Comparison of ENCODE assay signal across 31 cellular contexts in the genomic region with DNA sequence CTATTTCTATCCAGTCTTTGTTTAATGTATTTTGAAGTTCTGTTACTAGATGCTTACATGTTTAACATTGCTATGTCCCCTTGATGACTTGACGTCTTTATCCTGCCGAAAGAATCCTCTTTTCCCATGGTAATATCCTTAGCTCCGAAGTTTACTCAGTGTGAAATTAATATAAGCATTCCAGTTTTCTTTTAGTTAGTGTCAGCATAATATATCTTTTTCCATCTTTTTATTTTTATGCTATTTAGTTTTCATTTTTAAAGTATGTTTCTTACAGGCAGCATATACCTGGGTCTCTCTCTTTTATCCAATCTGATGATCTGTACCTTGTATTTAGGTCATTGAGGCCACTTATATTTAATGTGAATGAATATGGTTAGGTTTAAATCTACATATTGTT.
"Had no signal": no experiment of that assay in that cellular context is flagged by ENCODE, and none has a peak within 500 bp of the region (broad histone marks: within the 10 kb centered on the region; RNA-seq: fewer than 3 reads in every experiment).

No MANE protein-coding gene starts in this region.

- H3K4me3 ChIP-seq: adrenal gland, body of pancreas, esophagus muscularis mucosa, gastrocnemius medialis, heart left ventricle had no signal

- H3K27ac ChIP-seq: adrenal gland, body of pancreas, esophagus muscularis mucosa, foreskin keratinocyte, gastrocnemius medialis, heart left ventricle had no signal

- H3K4me1 ChIP-seq: adrenal gland, body of pancreas, esophagus muscularis mucosa, foreskin keratinocyte, gastrocnemius medialis, heart left ventricle had no signal

- H3K4me3 Mint-ChIP-seq: activated CD4-positive, alpha-beta memory T cell treated with anti-CD3 and anti-CD28 coated beads for 36 hours; activated CD4-positive, alpha-beta T cell treated with anti-CD3 and anti-CD28 coated beads for 36 hours; activated CD4-positive, alpha-beta T cell treated with anti-CD3 and anti-CD28 coated beads, Interleukin-2, amount 10 ng/mL, durations not matched to agents 24 days and 14 days; activated CD8-positive, alpha-beta memory T cell treated with anti-CD3 and anti-CD28 coated beads, Interleukin-2, amount 10 ng/mL, durations not matched to agents 7 days and 5 days; activated CD8-positive, alpha-beta T cell treated with anti-CD3 and anti-CD28 coated beads, Interleukin-2, amount 10 ng/mL, durations not matched to agents 7 days and 5 days; activated T-helper 17 cell treated with anti-CD3 and anti-CD28 coated beads, Interleukin-2, amount 50 U/mL, for 72 hours; effector memory CD8-positive, alpha-beta T cell had no signal

- H3K4me1 Mint-ChIP-seq: activated CD8-positive, alpha-beta memory T cell treated with anti-CD3 and anti-CD28 coated beads, Interleukin-2, amount 10 ng/mL, durations not matched to agents 7 days and 5 days; activated T-helper 17 cell treated with anti-CD3 and anti-CD28 coated beads, Interleukin-2, amount 50 U/mL, for 72 hours had no signal

- H3K36me3 Mint-ChIP-seq: activated CD4-positive, alpha-beta memory T cell treated with anti-CD3 and anti-CD28 coated beads for 36 hours; activated CD8-positive, alpha-beta memory T cell treated with anti-CD3 and anti-CD28 coated beads, Interleukin-2, amount 10 ng/mL, durations not matched to agents 7 days and 5 days had no signal

- FAIRE-seq: colon had no signal

- H3K36me3 ChIP-seq: adrenal gland, esophagus muscularis mucosa, gastrocnemius medialis, heart left ventricle had no signal

- H3K27me3 ChIP-seq: adrenal gland, body of pancreas, esophagus muscularis mucosa, foreskin keratinocyte, gastrocnemius medialis, heart left ventricle had no signal

- ATAC-seq: activated CD8-positive, alpha-beta memory T cell treated with anti-CD3 and anti-CD28 coated beads, Interleukin-2, amount 10 ng/mL, durations not matched to agents 7 days and 5 days; activated CD8-positive, alpha-beta T cell treated with anti-CD3 and anti-CD28 coated beads, Interleukin-2, amount 10 ng/mL, durations not matched to agents 7 days and 5 days; activated naive CD4-positive, alpha-beta T cell treated with anti-CD3 and anti-CD28 coated beads, Interleukin-2, amount 50 U/mL, for 72 hours; activated T-helper 17 cell treated with anti-CD3 and anti-CD28 coated beads, Interleukin-2, amount 50 U/mL, for 72 hours; body of pancreas; effector memory CD8-positive, alpha-beta T cell; foreskin keratinocyte; gastrocnemius medialis; heart left ventricle had no signal

- H3K27me3 Mint-ChIP-seq: activated CD4-positive, alpha-beta memory T cell treated with anti-CD3 and anti-CD28 coated beads for 36 hours; activated CD4-positive, alpha-beta T cell treated with anti-CD3 and anti-CD28 coated beads for 36 hours had no signal

- H3K9me3 ChIP-seq: adrenal gland, body of pancreas, esophagus muscularis mucosa, gastrocnemius medialis had no signal

- H3K9me3 Mint-ChIP-seq: activated CD4-positive, alpha-beta T cell treated with anti-CD3 and anti-CD28 coated beads, Interleukin-2, amount 10 ng/mL, durations not matched to agents 24 days and 14 days; effector memory CD8-positive, alpha-beta T cell had no signal

- DNase-seq: activated CD4-positive, alpha-beta memory T cell treated with anti-CD3 and anti-CD28 coated beads for 36 hours; activated CD4-positive, alpha-beta T cell treated with anti-CD3 and anti-CD28 coated beads for 36 hours; activated CD4-positive, alpha-beta T cell treated with anti-CD3 and anti-CD28 coated beads, Interleukin-2, amount 10 ng/mL, durations not matched to agents 24 days and 14 days; activated CD4-positive, CD25-positive, alpha-beta regulatory T cell; activated CD4-positive, CD25-positive, alpha-beta regulatory T cell treated with anti-CD3 and anti-CD28 coated beads, Interleukin-2, amount 50 U/mL, for 72 hours; activated CD8-positive, alpha-beta memory T cell treated with anti-CD3 and anti-CD28 coated beads, Interleukin-2, amount 10 ng/mL, durations not matched to agents 7 days and 5 days; activated CD8-positive, alpha-beta memory T cell treated with anti-CD3 and anti-CD28 coated beads, Interleukin-2, amount 50 U/mL, for 4 hours; activated CD8-positive, alpha-beta T cell treated with anti-CD3 and anti-CD28 coated beads, Interleukin-2, amount 10 ng/mL, durations not matched to agents 7 days and 5 days; activated effector memory CD4-positive, alpha-beta T cell treated with Interleukin-2 at 50 U/mL for 16 hours; activated gamma-delta T cell treated with Interleukin-2 at 50 U/mL for 16 hours; activated naive CD4-positive, alpha-beta T cell treated with Interleukin-2 at 50 U/mL for 16 hours; activated T-cell treated with anti-CD3 and anti-CD28 coated beads, Interleukin-2, amount 50 U/mL, for 1 hour; adrenal gland; amygdala; aorta; body of pancreas; caudate nucleus; cortex of kidney; dermis blood vessel endothelial cell; effector CD4-positive, alpha-beta T cell; effector memory CD8-positive, alpha-beta T cell; erythroblast; foreskin keratinocyte; gastrocnemius medialis; glutamatergic neuron; heart left ventricle; T-helper 2 cell had no signal

- H3K27ac Mint-ChIP-seq: activated CD4-positive, alpha-beta memory T cell treated with anti-CD3 and anti-CD28 coated beads for 36 hours; activated CD4-positive, alpha-beta T cell treated with anti-CD3 and anti-CD28 coated beads for 36 hours; activated CD4-positive, alpha-beta T cell treated with anti-CD3 and anti-CD28 coated beads, Interleukin-2, amount 10 ng/mL, durations not matched to agents 24 days and 14 days; activated CD8-positive, alpha-beta memory T cell treated with anti-CD3 and anti-CD28 coated beads, Interleukin-2, amount 10 ng/mL, durations not matched to agents 7 days and 5 days; activated CD8-positive, alpha-beta T cell treated with anti-CD3 and anti-CD28 coated beads, Interleukin-2, amount 10 ng/mL, durations not matched to agents 7 days and 5 days; activated naive CD4-positive, alpha-beta T cell treated with anti-CD3 and anti-CD28 coated beads, Interleukin-2, amount 50 U/mL, for 72 hours; activated T-helper 17 cell treated with anti-CD3 and anti-CD28 coated beads, Interleukin-2, amount 50 U/mL, for 72 hours; effector memory CD8-positive, alpha-beta T cell had no signal
